8 cellular contexts compared by ENCODE assay signal in the genomic region with DNA sequence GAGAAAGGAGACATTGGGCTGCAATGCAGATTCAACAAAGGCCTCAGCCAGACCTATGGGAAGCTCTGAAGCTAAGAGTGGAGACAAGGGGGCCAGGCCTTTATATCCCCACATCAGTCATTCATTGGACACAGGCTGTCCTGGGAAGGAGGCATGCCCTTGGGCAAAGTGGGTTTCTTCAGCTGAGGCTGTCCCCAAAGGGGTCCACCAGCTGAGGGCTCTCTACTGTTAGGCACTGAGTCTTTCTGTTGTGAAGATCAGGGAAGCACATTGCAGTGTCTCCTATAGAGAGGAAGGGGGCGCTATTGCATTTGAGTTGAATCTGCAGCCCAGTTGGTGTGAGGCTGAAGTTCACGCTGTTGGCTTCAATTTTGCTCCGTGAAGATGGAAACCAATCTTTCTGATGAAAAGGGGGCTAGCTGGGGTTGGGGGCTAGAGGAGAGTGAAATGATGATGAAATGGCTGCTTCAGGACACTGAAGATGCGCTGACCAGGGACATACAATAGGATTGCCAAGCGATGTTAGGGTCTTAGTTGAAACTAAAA. TPM values are rescaled to one million over a fixed set of nuclear protein-coding genes. Genes with fewer than 3 reads are reported as not detected.
A peak's percentile ranks its signal among the peaks of the same experiment; 100 is the strongest.
DNase-seq lines count a peak whose midpoint lies in the region; ATAC-seq and TF ChIP-seq lines count a peak whose summit lies in the region.

No MANE protein-coding gene starts in this region.

- no peaks in the 10 kb centered on the region for H3K9me3 Mint-ChIP-seq in CD8-positive, alpha-beta T cell
- no peaks in the 10 kb centered on the region for H3K9me3 Mint-ChIP-seq in activated CD8-positive, alpha-beta T cell treated with anti-CD3 and anti-CD28 coated beads for 36 hours
- peaks cover 3% of the 10 kb centered on the region for H3K9me3 Mint-ChIP-seq in nephron

- TF ChIP-seq CTCF in CD8-positive, alpha-beta T cell (IDR thresholded peaks at IDR 0.05) = peak; percentile 64
- TF ChIP-seq CTCF in activated CD8-positive, alpha-beta T cell treated with anti-CD3 and anti-CD28 coated beads for 36 hours (IDR thresholded peaks at IDR 0.05) = peak; percentile 64
- peak; percentile 28 to 83 (median 74) for TF ChIP-seq CTCF in esophagus squamous epithelium (IDR thresholded peaks at IDR 0.05)
- peak; percentile 60 to 64 (median 63) for TF ChIP-seq CTCF in nephron (IDR thresholded peaks at IDR 0.05; ENCODE audit: unreplicated experiment in 3 of 3)

- H3K27me3 Mint-ChIP-seq in CD8-positive, alpha-beta T cell (ENCODE audit: low read depth) = no peaks in the 10 kb centered on the region
- H3K27me3 Mint-ChIP-seq in activated CD8-positive, alpha-beta T cell treated with anti-CD3 and anti-CD28 coated beads for 36 hours = no peaks in the 10 kb centered on the region
- H3K27me3 Mint-ChIP-seq in nephron (ENCODE audit: low read depth) = no peaks in the 10 kb centered on the region

- peak; percentile 96 for ATAC-seq in CD8-positive, alpha-beta T cell
- ATAC-seq in GM19035 (IDR thresholded peaks at IDR 0.05; ENCODE audit: unreplicated experiment) (peak; percentile 74), HG03442 (IDR thresholded peaks at IDR 0.05; ENCODE audit: unreplicated experiment) (peak; percentile 53), HG02870 (IDR thresholded peaks at IDR 0.05; ENCODE audit: unreplicated experiment) (no peak)
- ATAC-seq in activated CD8-positive, alpha-beta T cell treated with anti-CD3 and anti-CD28 coated beads for 36 hours = peak; percentile 97

- H3K4me3 ChIP-seq in CD8-positive, alpha-beta T cell (ENCODE audit: low read depth, low read length) = no peak overlapping the region
- no peak overlapping the region for H3K4me3 ChIP-seq in esophagus squamous epithelium

- 30 to 34% methylated on average over 4 to 5 of the region's 5 CpGs for WGBS in esophagus squamous epithelium, 2 donors

- intact Hi-C loops in CD8-positive, alpha-beta T cell (cut with DNase I, micrococcal nuclease) = loop anchor here (1.0 to 10.0 kb wide), 7 partner anchors 89 to 629 kb away; partner anchors contain the start of gene NKRF (in 1 of the 2)
- intact Hi-C loops in activated CD8-positive, alpha-beta T cell treated with anti-CD3 and anti-CD28 coated beads for 36 hours (cut with micrococcal nuclease) = loop anchor here (10.0 kb wide), 2 partner anchors 89 to 219 kb away; partner anchors contain the start of gene NKRF
- intact Hi-C loops in esophagus squamous epithelium (cut with DNase I) = no loop called here

- peaks cover 2% of the 10 kb centered on the region for H3K4me1 Mint-ChIP-seq in CD8-positive, alpha-beta T cell (ENCODE audit: low read depth)
- H3K4me1 Mint-ChIP-seq in activated CD8-positive, alpha-beta T cell treated with anti-CD3 and anti-CD28 coated beads for 36 hours (ENCODE audit: low read depth) = peaks cover 2% of the 10 kb centered on the region
- peaks cover 5% of the 10 kb centered on the region for H3K4me1 Mint-ChIP-seq in nephron

- H3K9me3 ChIP-seq in CD8-positive, alpha-beta T cell (ENCODE audit: low read length) = no peaks in the 10 kb centered on the region
- no peaks in the 10 kb centered on the region for H3K9me3 ChIP-seq in esophagus squamous epithelium

- POLR2A ChIA-PET in CD8-positive, alpha-beta T cell (lab: Charles Lee) = interaction anchor here (1.1 to 1.4 kb wide), 2 partner anchors 214 to 275 kb away, joined by 3 to 4 read pairs; partner anchors contain the start of gene RPL39
- POLR2A ChIA-PET in activated CD8-positive, alpha-beta T cell treated with anti-CD3 and anti-CD28 coated beads for 36 hours (lab: Charles Lee) = interaction anchor here (0.7 to 0.9 kb wide), 2 partner anchors 213 to 231 kb away, joined by 3 read pairs; no protein-coding TSS in a partner anchor

- H3K4me1 ChIP-seq in CD8-positive, alpha-beta T cell (ENCODE audit: insufficient read depth, low read length) = no peaks in the 10 kb centered on the region
- H3K4me1 ChIP-seq in esophagus squamous epithelium = peaks cover 0 to 5% (median 4%) of the 10 kb centered on the region in 3 donors

- DNase-seq in CD8-positive, alpha-beta T cell = peak in 6 of 7 experiments; percentile 6 to 62 (median 28)
- peak; percentile 88 for DNase-seq in NCI-H748 treated with DMSO at 0.1 percent for 48 hours (lab: John Stamatoyannopoulos, UW)
- DNase-seq in activated CD8-positive, alpha-beta T cell treated with anti-CD3 and anti-CD28 coated beads for 36 hours = peak; percentile 46
- no peak for DNase-seq in esophagus squamous epithelium (lab: John Stamatoyannopoulos, UW)

- CTCF ChIA-PET in CD8-positive, alpha-beta T cell (lab: Charles Lee) = interaction anchor here (0.6 to 2.5 kb wide), 30 partner anchors 9 to 371 kb away, joined by 3 to 22 read pairs (median 3); partner anchors contain the start of gene SOWAHD
- CTCF ChIA-PET in activated CD8-positive, alpha-beta T cell treated with anti-CD3 and anti-CD28 coated beads for 36 hours (lab: Charles Lee) = interaction anchor here (0.6 to 2.9 kb wide), 25 partner anchors 12 to 372 kb away, joined by 3 to 27 read pairs (median 4); partner anchors contain the start of gene UBE2A

- H3K27me3 ChIP-seq in CD8-positive, alpha-beta T cell (ENCODE audit: insufficient read depth, low read length) = no peaks in the 10 kb centered on the region
- H3K27me3 ChIP-seq in esophagus squamous epithelium = no peaks in the 10 kb centered on the region

- no peaks in the 10 kb centered on the region for H3K36me3 ChIP-seq in CD8-positive, alpha-beta T cell (ENCODE audit: insufficient read depth, low read length)
- no peaks in the 10 kb centered on the region for H3K36me3 ChIP-seq in esophagus squamous epithelium

- no peak for TF ChIP-seq POLR2A in esophagus squamous epithelium (IDR thresholded peaks at IDR 0.05)

- no peak overlapping the region for H3K27ac ChIP-seq in CD8-positive, alpha-beta T cell (ENCODE audit: low read depth, low read length)
- no peak overlapping the region for H3K27ac ChIP-seq in esophagus squamous epithelium

- no peak overlapping the region for H3K4me3 Mint-ChIP-seq in CD8-positive, alpha-beta T cell
- no peak overlapping the region for H3K4me3 Mint-ChIP-seq in activated CD8-positive, alpha-beta T cell treated with anti-CD3 and anti-CD28 coated beads for 36 hours
- H3K4me3 Mint-ChIP-seq in nephron = no peak overlapping the region

- H3K36me3 Mint-ChIP-seq in CD8-positive, alpha-beta T cell = no peaks in the 10 kb centered on the region
- H3K36me3 Mint-ChIP-seq in activated CD8-positive, alpha-beta T cell treated with anti-CD3 and anti-CD28 coated beads for 36 hours (ENCODE audit: low read depth) = no peaks in the 10 kb centered on the region
- H3K36me3 Mint-ChIP-seq in nephron (ENCODE audit: low read depth) = no peaks in the 10 kb centered on the region

- no peak overlapping the region for H3K27ac Mint-ChIP-seq in CD8-positive, alpha-beta T cell
- H3K27ac Mint-ChIP-seq in activated CD8-positive, alpha-beta T cell treated with anti-CD3 and anti-CD28 coated beads for 36 hours = no peak overlapping the region
- peak overlapping the region in 2 of 3 experiments; percentile 3 to 13 for H3K27ac Mint-ChIP-seq in nephron

RNA-seq across cellular contexts. Expression of gene SLC25A5, which starts 48.0 kb away (rescaled TPM):
- total RNA-seq in CD8-positive, alpha-beta T cell = 100 to 1,000 TPM; 174 to 182 TPM
- 100 to 1,000 TPM; 830 to 839 TPM for total RNA-seq in activated CD8-positive, alpha-beta T cell treated with anti-CD3 and anti-CD28 coated beads for 36 hours
- total RNA-seq in esophagus squamous epithelium = 100 to 1,000 TPM; 427 to 606 (median 480) TPM

RNA-seq across cellular contexts. Expression of gene STEEP1, which starts 49.0 kb away (rescaled TPM):
- 10 to 100 TPM; 33.6 to 34.5 TPM for total RNA-seq in CD8-positive, alpha-beta T cell
- 10 to 100 TPM; 18.2 to 19.2 TPM for total RNA-seq in activated CD8-positive, alpha-beta T cell treated with anti-CD3 and anti-CD28 coated beads for 36 hours
- 10 to 100 TPM; 14.8 to 31.1 (median 17.2) TPM for total RNA-seq in esophagus squamous epithelium

RNA-seq across cellular contexts. Expression of gene UBE2A, which starts 58.1 kb away (rescaled TPM):
- total RNA-seq in CD8-positive, alpha-beta T cell = 100 to 1,000 TPM; 101 to 103 TPM
- total RNA-seq in activated CD8-positive, alpha-beta T cell treated with anti-CD3 and anti-CD28 coated beads for 36 hours = 10 to 100 TPM; 50.9 to 52.4 TPM
- 10 to 100 TPM; 26.7 to 40.9 (median 38.8) TPM for total RNA-seq in esophagus squamous epithelium

Comparison
In these comparisons a context has a peak if more than half of its experiments do, and no peak if none do; other contexts are left out.
1. H3K27ac Mint-ChIP-seq: peak in nephron (2 of 3); none in CD8-positive, alpha-beta T cell (single experiment) and activated CD8-positive, alpha-beta T cell treated with anti-CD3 and anti-CD28 coated beads for 36 hours (single experiment).
2. Peak in every context shown above with its lines, with median percentiles within 50 percentile points of each other: CTCF ChIP-seq.